ENCODE assay signal across 14 cellular contexts in the genomic region with DNA sequence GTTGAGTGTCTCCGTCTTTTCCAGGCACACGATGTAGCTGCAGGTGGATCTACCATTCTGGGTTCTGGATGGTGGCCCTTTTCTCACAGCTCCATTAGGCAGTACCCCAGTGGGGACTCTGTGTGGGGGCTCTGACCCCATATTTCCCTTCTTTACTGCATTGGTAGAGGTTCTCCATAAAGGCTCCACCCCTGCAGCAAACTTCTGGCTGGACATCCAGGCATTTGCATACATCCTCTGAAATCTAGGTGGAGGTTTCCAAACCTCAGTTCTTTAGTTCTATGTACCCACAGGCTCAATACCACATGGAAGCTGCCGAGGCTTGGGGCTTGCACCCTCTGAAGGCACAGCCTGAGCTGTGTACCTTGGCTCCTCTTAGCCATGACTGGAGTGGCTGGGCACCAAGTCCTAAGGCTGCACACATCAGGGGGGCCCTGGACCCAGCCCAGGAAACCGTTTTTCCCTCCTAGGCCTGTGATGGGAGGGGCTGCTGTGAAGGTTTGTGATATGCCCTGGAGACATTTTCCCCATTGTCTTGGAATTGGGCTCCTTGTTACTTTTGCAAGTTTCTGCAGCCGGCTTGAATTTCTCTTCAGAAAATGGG. TPM values are rescaled to one million over a fixed set of nuclear protein-coding genes. Genes with fewer than 3 reads are reported as not detected.
A peak's percentile ranks its signal among the peaks of the same experiment; 100 is the strongest.
DNase-seq lines count a peak whose midpoint lies in the region; ATAC-seq, FAIRE-seq and TF ChIP-seq lines count a peak whose summit lies in the region.
"Had no signal": no experiment of that assay in that cellular context is flagged by ENCODE, and none has a peak within 500 bp of the region (broad histone marks: within the 10 kb centered on the region; RNA-seq: fewer than 3 reads in every experiment).

No MANE protein-coding gene starts in this region.

- H3K4me1 Mint-ChIP-seq in T-helper 17 cell: peaks cover 37% of the 10 kb centered on the region
- peaks cover 55% of the 10 kb centered on the region for H3K4me1 Mint-ChIP-seq in stimulated activated memory B cell treated with anti-CD40 and anti-IgM and Interleukin-4, amounts not matched to agents 10 μg/mL and 1 μg/mL and 100 μg/mL, for 72 hours

- in situ Hi-C loops in HepG2 (cut with HindIII; ENCODE audit: extremely low pct_ligation_motif_present, low pct_unique_long_range_greater_than_20kb): no loop called here

- ATAC-seq in HepG2 (no peak), right lobe of liver (no peak), T-helper 17 cell (no peak), aorta (ENCODE audit: low FRiP score) (peak; percentile 60), body of pancreas (no peak)
- no peak for ATAC-seq in stimulated activated memory B cell treated with anti-CD40 and anti-IgM and Interleukin-4, amounts not matched to agents 10 μg/mL and 1 μg/mL and 100 μg/mL, for 72 hours
- ATAC-seq: left lobe of liver had no signal

- no peaks in the 10 kb centered on the region for H3K27me3 ChIP-seq in HepG2 (ENCODE audit: control insufficient read depth in 1 of 2, insufficient read depth in 2 of 2, low read length in 2 of 2)
- no peaks in the 10 kb centered on the region for H3K27me3 ChIP-seq in right lobe of liver
- no peaks in the 10 kb centered on the region for H3K27me3 ChIP-seq in esophagus muscularis mucosa
- no peaks in the 10 kb centered on the region for H3K27me3 ChIP-seq in aorta (ENCODE audit: control insufficient read depth in 1 of 2, insufficient read depth in 2 of 2, low read length in 1 of 2)
- H3K27me3 ChIP-seq in body of pancreas: no peaks in the 10 kb centered on the region
- H3K27me3 ChIP-seq: BE2C, dorsolateral prefrontal cortex, spleen, stomach had no signal

- no peak overlapping the region for H3K4me2 ChIP-seq in HepG2 (ENCODE audit: low read depth, low read length)

- H3K9ac ChIP-seq in HepG2 (ENCODE audit: insufficient read depth, low read depth, low read length): no peak overlapping the region

- no peaks in the 10 kb centered on the region for H3K27me3 Mint-ChIP-seq in T-helper 17 cell
- no peaks in the 10 kb centered on the region for H3K27me3 Mint-ChIP-seq in stimulated activated memory B cell treated with anti-CD40 and anti-IgM and Interleukin-4, amounts not matched to agents 10 μg/mL and 1 μg/mL and 100 μg/mL, for 72 hours

- CTCF ChIA-PET in HepG2 (lab: Yijun Ruan, JAX; ENCODE audit: low intra/inter-chr PET ratio, low total read pairs): no interaction called here

- no peak overlapping the region for H2AFZ ChIP-seq in HepG2 (ENCODE audit: low read length)

- no peaks in the 10 kb centered on the region for H3K36me3 Mint-ChIP-seq in T-helper 17 cell (ENCODE audit: low read depth)
- peaks cover 27% of the 10 kb centered on the region for H3K36me3 Mint-ChIP-seq in stimulated activated memory B cell treated with anti-CD40 and anti-IgM and Interleukin-4, amounts not matched to agents 10 μg/mL and 1 μg/mL and 100 μg/mL, for 72 hours

- no peak for TF ChIP-seq CTCF in HepG2 (CRISPR knock-in tag; IDR thresholded peaks at IDR 0.05)
- TF ChIP-seq CTCF in right lobe of liver (IDR thresholded peaks at IDR 0.05): no peak
- TF ChIP-seq CTCF in esophagus muscularis mucosa (IDR thresholded peaks at IDR 0.05): no peak
- no peak for TF ChIP-seq CTCF in body of pancreas (IDR thresholded peaks at IDR 0.05)

- peaks cover 90% of the 10 kb centered on the region for H3K79me2 ChIP-seq in HepG2 (ENCODE audit: insufficient read depth, low read length)

- peak overlapping the region; percentile 52 for H3K4me3 Mint-ChIP-seq in T-helper 17 cell
- H3K4me3 Mint-ChIP-seq in stimulated activated memory B cell treated with anti-CD40 and anti-IgM and Interleukin-4, amounts not matched to agents 10 μg/mL and 1 μg/mL and 100 μg/mL, for 72 hours: no peak overlapping the region

- peaks cover 7% of the 10 kb centered on the region; the same call in 1 of the 2 replicates for H3K9me3 ChIP-seq in HepG2 (ENCODE audit: low read length)
- no peaks in the 10 kb centered on the region for H3K9me3 ChIP-seq in right lobe of liver
- no peaks in the 10 kb centered on the region for H3K9me3 ChIP-seq in T-helper 17 cell (ENCODE audit: control insufficient read depth, low read length, poor library complexity, severe bottlenecking)
- no peaks in the 10 kb centered on the region for H3K9me3 ChIP-seq in esophagus muscularis mucosa
- H3K9me3 ChIP-seq in aorta (ENCODE audit: control insufficient read depth, low read length): no peaks in the 10 kb centered on the region
- no peaks in the 10 kb centered on the region for H3K9me3 ChIP-seq in body of pancreas
- H3K9me3 ChIP-seq: stomach had no signal

- TF ChIP-seq POLR2A in HepG2 (IDR thresholded peaks at IDR 0.05; ENCODE audit: insufficient read depth in 1 of 2, low read depth in 2 of 2, low read length in 2 of 2): no peak
- no peak for TF ChIP-seq POLR2A in right lobe of liver (IDR thresholded peaks at IDR 0.05)
- TF ChIP-seq POLR2A in esophagus muscularis mucosa (IDR thresholded peaks at IDR 0.05; ENCODE audit: low read depth): no peak
- no peak for TF ChIP-seq POLR2A in body of pancreas (IDR thresholded peaks at IDR 0.05)

- peak overlapping the region; percentile 99 for H3K27ac Mint-ChIP-seq in T-helper 17 cell
- H3K27ac Mint-ChIP-seq in stimulated activated memory B cell treated with anti-CD40 and anti-IgM and Interleukin-4, amounts not matched to agents 10 μg/mL and 1 μg/mL and 100 μg/mL, for 72 hours: no peak overlapping the region

- POLR2A ChIA-PET in HepG2 (lab: Yijun Ruan, JAX): interaction anchor here (0.9 kb wide), 1 partner anchor 33 kb away, joined by 3 read pairs; no protein-coding TSS in a partner anchor

- H3K4me3 ChIP-seq in HepG2 (replicated peaks in 1 of 3; ENCODE audit: insufficient read depth in 1 of 3, low read depth in 2 of 3, low read length in 3 of 3) (no peak overlapping the region), right lobe of liver (no peak overlapping the region), esophagus muscularis mucosa (no peak overlapping the region), aorta (ENCODE audit: low read length in 2 of 2) (no peak overlapping the region), body of pancreas (no peak overlapping the region)
- H3K4me3 ChIP-seq: dorsolateral prefrontal cortex, spleen, stomach had no signal

- 98% methylated on average over 5 of the region's 5 CpGs for WGBS in HepG2 (ENCODE audit: low lambda C conversion rate)
- WGBS in right lobe of liver (ENCODE audit: insufficient coverage, low coverage, low lambda C conversion rate, missing lambda C conversion rate): 80% methylated on average over 1 of the region's 5 CpGs
- 49% methylated on average over 4 of the region's 5 CpGs for WGBS in esophagus muscularis mucosa
- WGBS in aorta, 2 donors: 31% methylated on average over 5 of the region's 5 CpGs
- 83 to 93% methylated on average over 5 of the region's 5 CpGs for WGBS in body of pancreas, 2 donors

- H3K9me3 Mint-ChIP-seq in stimulated activated memory B cell treated with anti-CD40 and anti-IgM and Interleukin-4, amounts not matched to agents 10 μg/mL and 1 μg/mL and 100 μg/mL, for 72 hours: peaks cover 6% of the 10 kb centered on the region

- intact Hi-C loops in HepG2 (cut with micrococcal nuclease; ENCODE audit: unreplicated experiment) (no loop called here), right lobe of liver (cut with DNase I) (no loop called here), esophagus muscularis mucosa (cut with DNase I) (no loop called here), aorta (cut with DNase I) (loop anchor here in 1 of 2 donors (1.0 kb wide), 1 partner anchor 9 kb away; no protein-coding TSS in a partner anchor), body of pancreas (cut with DNase I) (no loop called here)

- peaks cover 36% of the 10 kb centered on the region for H4K20me1 ChIP-seq in HepG2 (ENCODE audit: insufficient read depth, low read length)

- TF ChIP-seq RAD21 in HepG2 (CRISPR knock-in tag; IDR thresholded peaks at IDR 0.05): no peak

- TF ChIP-seq EP300 in HepG2 (IDR thresholded peaks at IDR 0.05; ENCODE audit: low read depth in 2 of 2, low read length in 2 of 2) (no peak), HepG2 (CRISPR knock-in tag; IDR thresholded peaks at IDR 0.05; ENCODE audit: borderline replicate concordance) (no peak), esophagus muscularis mucosa (IDR thresholded peaks at IDR 0.05) (no peak)

- DNase-seq in HepG2 (ENCODE audit: low spot score) (no peak), right lobe of liver (no peak), T-helper 17 cell (no peak), esophagus muscularis mucosa (ENCODE audit: extremely low spot score) (no peak), aorta (peak in 1 of 2 donors; percentile 63), body of pancreas (no peak), SIG-M5 (lab: John Stamatoyannopoulos, UW) (no peak)
- DNase-seq: BE2C, dorsolateral prefrontal cortex, NCI-H1048, spleen, stomach had no signal

- FAIRE-seq in HepG2 (lab: Jason Lieb, UNC): no peak

- H3K4me1 ChIP-seq in HepG2 (ENCODE audit: insufficient read depth, low read length): peaks cover 32% of the 10 kb centered on the region
- no peaks in the 10 kb centered on the region for H3K4me1 ChIP-seq in right lobe of liver
- peaks cover 48 to 100% (median 95%) of the 10 kb centered on the region in 4 donors for H3K4me1 ChIP-seq in esophagus muscularis mucosa
- peaks cover 0 to 4% of the 10 kb centered on the region in 2 donors for H3K4me1 ChIP-seq in aorta (ENCODE audit: control insufficient read depth in 1 of 2, insufficient read depth in 2 of 2, low read length in 2 of 2)
- peaks cover 12% of the 10 kb centered on the region for H3K4me1 ChIP-seq in body of pancreas

- H3K27ac ChIP-seq in HepG2 (ENCODE audit: extremely low read length, insufficient read depth, low read length) (no peak overlapping the region), right lobe of liver (no peak overlapping the region), esophagus muscularis mucosa (replicated peaks in 1 of 4) (peak overlapping the region; percentile 50 to 68 (median 59)), aorta (ENCODE audit: low read depth in 1 of 2, low read length in 2 of 2) (peak overlapping the region in 1 of 2 donors; percentile 16), body of pancreas (no peak overlapping the region)
- H3K27ac ChIP-seq: dorsolateral prefrontal cortex, stomach had no signal

- no TSS peak for BruUV-seq in HepG2 (replicated peaks; lab: Mats Ljungman, UMichigan)

- H3K36me3 ChIP-seq in HepG2 (replicated peaks in 1 of 2; ENCODE audit: control insufficient read depth in 1 of 2, insufficient read depth in 2 of 2, low read length in 2 of 2) (peaks cover 0 to 8% of the 10 kb centered on the region in 2 experiments; a peak in 3 of 5 replicates), right lobe of liver (no peaks in the 10 kb centered on the region), esophagus muscularis mucosa (no peaks in the 10 kb centered on the region), aorta (ENCODE audit: control insufficient read depth in 1 of 2, insufficient read depth in 2 of 2, low read length in 1 of 2) (no peaks in the 10 kb centered on the region), body of pancreas (replicated peaks in 1 of 2; ENCODE audit: insufficient read depth in 1 of 2, low read depth in 2 of 2) (no peaks in the 10 kb centered on the region)
- H3K36me3 ChIP-seq: stomach had no signal

RNA-seq across cellular contexts. Expression of gene ABCC1, which starts 14.0 kb away (rescaled TPM):
- total RNA-seq in HepG2 (2016; rRNA removed; fragmentation: Illumina TruSeq; extraction: Trizol): 10.2 and 13.0 TPM in 2 replicates
- total RNA-seq in HepG2 (2016; cell fraction: cytosol; rRNA removed; fragmentation: Illumina TruSeq; extraction: Trizol; ENCODE audit: low read depth): 6.2 and 6.4 TPM in 2 replicates
- 8.4 and 12.8 TPM in 2 replicates for total RNA-seq in HepG2 (2016; cell fraction: insoluble cytoplasmic fraction; rRNA removed; fragmentation: Illumina TruSeq; extraction: Trizol)
- total RNA-seq in HepG2 (2016; cell fraction: membrane; rRNA removed; fragmentation: Illumina TruSeq; extraction: Trizol): 7.7 and 8.5 TPM in 2 replicates
- total RNA-seq in HepG2 (2016; cell fraction: nucleus; rRNA removed; fragmentation: Illumina TruSeq; extraction: Trizol): 23.8 and 28.6 TPM in 2 replicates
- 30.6 and 38.1 TPM in 2 replicates for polyA plus RNA-seq in HepG2 (2011; rRNA removed)
- 14.1 and 14.7 TPM in 2 replicates for polyA plus RNA-seq in HepG2 (2011; cell fraction: cytosol; rRNA removed)
- polyA plus RNA-seq in HepG2 (2011; cell fraction: nucleus; rRNA removed): 110 and 133 TPM in 2 replicates
- polyA plus RNA-seq in HepG2 (2012): 23.1 and 36.8 TPM in 2 replicates
- polyA plus RNA-seq in HepG2 (2016; cell fraction: cytosol; fragmentation: Illumina TruSeq; extraction: Trizol; ENCODE audit: low read depth): 1.3 TPM in 2 replicates
- polyA plus RNA-seq in HepG2 (2016; cell fraction: insoluble cytoplasmic fraction; fragmentation: Illumina TruSeq; extraction: Trizol; ENCODE audit: low read depth): 6.5 and 9.3 TPM in 2 replicates
- 2.5 and 3.5 TPM in 2 replicates for polyA plus RNA-seq in HepG2 (2016; cell fraction: membrane; fragmentation: Illumina TruSeq; extraction: Trizol; ENCODE audit: low read depth)
- polyA plus RNA-seq in HepG2 (2016; cell fraction: nucleus; fragmentation: Illumina TruSeq; extraction: Trizol; ENCODE audit: insufficient read depth, low read depth): 47.8 and 49.6 TPM in 2 replicates
- polyA minus RNA-seq in HepG2 (2011; rRNA and poly(A)+ RNA removed; ENCODE audit: low replicate concordance): 87.8 and 152 TPM in 2 replicates
- 36.7 and 46.7 TPM in 2 replicates for polyA minus RNA-seq in HepG2 (2011; cell fraction: cytosol; rRNA and poly(A)+ RNA removed)
- polyA minus RNA-seq in HepG2 (2011; cell fraction: nucleus; rRNA and poly(A)+ RNA removed): 61.3 and 64.6 TPM in 2 replicates
- 1 to 10 TPM; 1.9 to 6.7 (median 4.1) TPM for total RNA-seq in right lobe of liver
- 10 to 100 TPM; 66.0 to 67.0 TPM for total RNA-seq in T-helper 17 cell
- total RNA-seq in esophagus muscularis mucosa: 100 to 1,000 TPM in 2 of 4 donors, 10 to 100 TPM in 2; 61.8 to 141 (median 103) TPM
- 10 to 100 TPM; 56.5 to 61.9 TPM for total RNA-seq in aorta
- polyA plus RNA-seq in aorta: 10 to 100 TPM in 1 of 2 donors, 1 to 10 TPM in 1; 2.9 to 30.8 TPM
- 10 to 100 TPM; 12.7 to 23.1 TPM for total RNA-seq in body of pancreas

Comparison
In these comparisons a context has a peak if more than half of its experiments do, and no peak if none do; other contexts are left out.
1. H3K27ac ChIP-seq: peak in esophagus muscularis mucosa (4 of 4); none in HepG2 (single experiment), right lobe of liver (0 of 3) and body of pancreas (0 of 4).